Comparison of ENCODE assay signal across 8 cellular contexts in the genomic region with DNA sequence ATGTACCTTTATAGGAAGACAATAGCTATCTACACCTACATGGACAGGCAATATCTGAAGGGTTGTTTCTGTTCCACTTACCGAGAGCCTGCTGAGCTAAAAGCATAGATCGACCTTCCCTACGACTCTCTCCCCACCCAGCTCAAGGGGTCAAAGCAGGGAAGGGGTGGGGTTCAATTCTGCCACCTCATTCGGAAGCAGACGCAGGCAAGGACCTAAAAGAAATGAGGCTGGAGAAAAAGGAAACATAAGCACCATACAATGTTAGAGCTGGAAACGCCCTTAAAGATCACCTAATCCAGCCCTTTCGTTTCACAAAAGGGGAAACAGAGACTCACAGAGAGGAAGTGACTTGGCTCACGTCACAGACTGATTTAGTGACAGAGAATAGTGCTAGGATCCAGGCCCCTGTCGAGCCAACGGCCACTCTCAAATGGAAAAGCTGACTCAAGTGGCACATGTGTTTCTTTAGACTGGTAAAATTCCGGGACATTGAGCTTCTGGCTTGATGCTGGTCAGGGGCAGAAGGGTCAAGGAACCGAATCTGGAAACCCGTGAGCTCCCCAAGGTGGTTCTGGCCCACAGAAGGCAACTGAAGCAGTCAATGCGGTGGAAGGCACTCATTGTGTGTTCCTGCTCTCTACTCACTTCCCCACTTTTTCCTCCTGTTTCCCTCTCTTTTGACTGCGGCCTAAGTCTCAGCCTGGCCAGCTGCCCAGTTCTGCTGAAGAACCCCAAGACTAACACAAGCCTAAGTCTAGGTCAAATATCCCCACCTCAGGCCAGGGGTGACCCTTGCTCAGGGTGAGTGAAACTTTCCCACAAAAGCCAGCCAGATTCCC. TPM values are rescaled to one million over a fixed set of nuclear protein-coding genes. Genes with fewer than 3 reads are reported as not detected.
DNase-seq lines count a peak whose midpoint lies in the region; ATAC-seq and TF ChIP-seq lines count a peak whose summit lies in the region.

No MANE protein-coding gene starts in this region.

- H3K27ac Mint-ChIP-seq in activated CD8-positive, alpha-beta memory T cell treated with anti-CD3 and anti-CD28 coated beads, Interleukin-2, amount 10 ng/mL, durations not matched to agents 7 days and 5 days = peak overlapping the region; percentile 99
- peak overlapping the region; percentile 100 for H3K27ac Mint-ChIP-seq in stimulated activated naive CD8-positive, alpha-beta T cell treated with anti-CD3 and anti-CD28 coated beads, Interleukin-15, Interleukin-2, amounts not matched to agents 100 ng/mL and 50 ng/mL, for 24 hours

- no peak for TF ChIP-seq CTCF in right atrium auricular region (IDR thresholded peaks at IDR 0.05)

- H3K27me3 ChIP-seq in right atrium auricular region = no peaks in the 10 kb centered on the region

- DNase-seq in CD1c-positive myeloid dendritic cell (ENCODE audit: extremely low spot score) (peak; percentile 88), Kasumi-1 (lab: John Stamatoyannopoulos, UW) (peak; percentile 68 to 74), right atrium auricular region (ENCODE audit: low spot score) (peak; percentile 79), NCI-H1105 (lab: John Stamatoyannopoulos, UW) (no peak)
- peak; percentile 77 for DNase-seq in activated CD8-positive, alpha-beta memory T cell treated with anti-CD3 and anti-CD28 coated beads, Interleukin-2, amount 10 ng/mL, durations not matched to agents 7 days and 5 days

- H3K36me3 ChIP-seq in right atrium auricular region = no peaks in the 10 kb centered on the region

- no peaks in the 10 kb centered on the region for H3K27me3 Mint-ChIP-seq in activated CD8-positive, alpha-beta memory T cell treated with anti-CD3 and anti-CD28 coated beads, Interleukin-2, amount 10 ng/mL, durations not matched to agents 7 days and 5 days
- no peaks in the 10 kb centered on the region for H3K27me3 Mint-ChIP-seq in stimulated activated naive CD8-positive, alpha-beta T cell treated with anti-CD3 and anti-CD28 coated beads, Interleukin-15, Interleukin-2, amounts not matched to agents 100 ng/mL and 50 ng/mL, for 24 hours

- peaks cover 0 to 13% of the 10 kb centered on the region in 2 donors for H3K4me1 ChIP-seq in right atrium auricular region

- CTCF ChIA-PET in activated CD8-positive, alpha-beta memory T cell treated with anti-CD3 and anti-CD28 coated beads, Interleukin-2, amount 10 ng/mL, durations not matched to agents 7 days and 5 days (lab: Charles Lee) = interaction anchor here (1.6 to 2.7 kb wide), 2 partner anchors 44 to 70 kb away, joined by 4 to 10 read pairs; no protein-coding TSS in a partner anchor

- H3K4me3 ChIP-seq in right atrium auricular region = no peak overlapping the region

- ATAC-seq in GM19397 (IDR thresholded peaks at IDR 0.05; ENCODE audit: unreplicated experiment) (peak; percentile 37), GM19455 (IDR thresholded peaks at IDR 0.05; ENCODE audit: unreplicated experiment) (no peak)
- peak; percentile 55 for ATAC-seq in activated CD8-positive, alpha-beta memory T cell treated with anti-CD3 and anti-CD28 coated beads, Interleukin-2, amount 10 ng/mL, durations not matched to agents 7 days and 5 days

- H3K9me3 ChIP-seq in right atrium auricular region = no peaks in the 10 kb centered on the region

- H3K27ac ChIP-seq in right atrium auricular region = peak overlapping the region; percentile 78

- peaks cover 42% of the 10 kb centered on the region for H3K36me3 Mint-ChIP-seq in activated CD8-positive, alpha-beta memory T cell treated with anti-CD3 and anti-CD28 coated beads, Interleukin-2, amount 10 ng/mL, durations not matched to agents 7 days and 5 days
- peaks cover 4% of the 10 kb centered on the region for H3K36me3 Mint-ChIP-seq in stimulated activated naive CD8-positive, alpha-beta T cell treated with anti-CD3 and anti-CD28 coated beads, Interleukin-15, Interleukin-2, amounts not matched to agents 100 ng/mL and 50 ng/mL, for 24 hours (ENCODE audit: low read depth)

- peak overlapping the region; percentile 81 for H3K4me3 Mint-ChIP-seq in activated CD8-positive, alpha-beta memory T cell treated with anti-CD3 and anti-CD28 coated beads, Interleukin-2, amount 10 ng/mL, durations not matched to agents 7 days and 5 days
- peak overlapping the region; percentile 98 for H3K4me3 Mint-ChIP-seq in stimulated activated naive CD8-positive, alpha-beta T cell treated with anti-CD3 and anti-CD28 coated beads, Interleukin-15, Interleukin-2, amounts not matched to agents 100 ng/mL and 50 ng/mL, for 24 hours

- H3K9me3 Mint-ChIP-seq in activated CD8-positive, alpha-beta memory T cell treated with anti-CD3 and anti-CD28 coated beads, Interleukin-2, amount 10 ng/mL, durations not matched to agents 7 days and 5 days (ENCODE audit: low read depth) = no peaks in the 10 kb centered on the region
- H3K9me3 Mint-ChIP-seq in stimulated activated naive CD8-positive, alpha-beta T cell treated with anti-CD3 and anti-CD28 coated beads, Interleukin-15, Interleukin-2, amounts not matched to agents 100 ng/mL and 50 ng/mL, for 24 hours = no peaks in the 10 kb centered on the region

- H3K4me1 Mint-ChIP-seq in activated CD8-positive, alpha-beta memory T cell treated with anti-CD3 and anti-CD28 coated beads, Interleukin-2, amount 10 ng/mL, durations not matched to agents 7 days and 5 days = peaks cover 62% of the 10 kb centered on the region
- peaks cover 75% of the 10 kb centered on the region for H3K4me1 Mint-ChIP-seq in stimulated activated naive CD8-positive, alpha-beta T cell treated with anti-CD3 and anti-CD28 coated beads, Interleukin-15, Interleukin-2, amounts not matched to agents 100 ng/mL and 50 ng/mL, for 24 hours (ENCODE audit: low read depth)

RNA-seq across cellular contexts. Expression of a gene that starts 7.5 kb away (rescaled TPM):
- total RNA-seq in activated CD8-positive, alpha-beta memory T cell treated with anti-CD3 and anti-CD28 coated beads, Interleukin-2, amount 10 ng/mL, durations not matched to agents 7 days and 5 days = 100 to 1,000 TPM; 236 to 263 TPM
- total RNA-seq in right atrium auricular region = 10 to 100 TPM; 14.1 to 16.4 TPM

Comparison
In these comparisons a context has a peak if more than half of its experiments do, and no peak if none do; other contexts are left out.
1. RNA of a gene that starts 7.5 kb away (total RNA-seq): 236 to 263 TPM in activated CD8-positive, alpha-beta memory T cell treated with anti-CD3 and anti-CD28 coated beads, Interleukin-2, amount 10 ng/mL, durations not matched to agents 7 days and 5 days; 14.1 to 16.4 TPM in right atrium auricular region; every median in the first group is over 10 times any median in the second.